Comparison of ENCODE assay signal across 1 cellular context in the genomic region with DNA sequence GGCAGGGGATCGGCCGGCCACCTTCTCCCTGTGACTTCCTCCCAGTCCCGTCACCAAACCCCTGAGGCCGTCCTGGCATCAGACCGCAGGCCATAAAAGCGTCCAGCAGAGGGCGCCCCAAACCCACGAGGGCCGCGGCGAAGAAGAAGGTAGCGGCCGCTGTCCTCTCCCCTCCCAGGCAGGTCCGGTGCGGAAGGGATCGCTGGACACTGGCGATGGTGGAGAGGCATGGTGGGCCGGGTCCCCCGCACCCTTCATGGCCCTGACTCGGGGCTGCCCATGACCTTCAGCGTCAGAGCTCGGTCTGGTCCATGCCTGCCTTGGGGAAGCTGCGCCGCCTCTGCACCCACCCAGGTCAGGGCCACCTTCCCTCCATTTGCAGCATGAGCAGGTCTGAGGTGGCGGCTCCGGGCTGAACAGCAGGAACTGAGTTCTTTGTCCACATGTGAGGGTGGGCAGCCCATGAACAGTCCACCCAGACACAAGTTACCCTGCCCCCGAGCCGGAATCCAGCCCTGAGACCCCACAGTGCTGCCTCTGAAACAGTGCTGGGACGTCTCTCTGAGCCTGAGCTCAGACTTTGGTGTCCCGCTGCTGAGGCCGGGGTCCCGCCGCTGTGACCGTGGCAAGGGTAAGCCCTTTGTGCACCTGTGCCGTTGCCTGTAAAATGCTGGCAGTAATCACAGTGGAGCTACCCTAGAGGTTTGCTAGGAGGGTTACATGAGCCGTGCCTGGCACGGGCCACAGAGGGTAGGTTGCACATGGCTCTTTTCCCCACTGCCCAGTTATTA.
TF ChIP-seq lines count a peak whose summit lies in the region.

No MANE protein-coding gene starts in this region.

TF ChIP-seq in HepG2, 621 proteins besides CTCF, POLR2A, EP300 and RAD21 (continued from another document and continues in another):
- TF ChIP-seq RARG (CRISPR knock-in tag; IDR thresholded peaks at IDR 0.05; ENCODE audit: low read depth) = no peak
- no peak for TF ChIP-seq SMARCC2 (IDR thresholded peaks at IDR 0.05)
- TF ChIP-seq ZNF17 (CRISPR knock-in tag; IDR thresholded peaks at IDR 0.05) = no peak
- TF ChIP-seq, protein P1, sequence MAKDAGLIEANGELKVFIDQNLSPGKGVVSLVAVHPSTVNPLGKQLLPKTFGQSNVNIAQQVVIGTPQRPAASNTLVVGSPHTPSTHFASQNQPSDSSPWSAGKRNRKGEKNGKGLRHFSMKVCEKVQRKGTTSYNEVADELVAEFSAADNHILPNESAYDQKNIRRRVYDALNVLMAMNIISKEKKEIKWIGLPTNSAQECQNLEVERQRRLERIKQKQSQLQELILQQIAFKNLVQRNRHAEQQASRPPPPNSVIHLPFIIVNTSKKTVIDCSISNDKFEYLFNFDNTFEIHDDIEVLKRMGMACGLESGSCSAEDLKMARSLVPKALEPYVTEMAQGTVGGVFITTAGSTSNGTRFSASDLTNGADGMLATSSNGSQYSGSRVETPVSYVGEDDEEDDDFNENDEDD (CRISPR knock-in tag; IDR thresholded peaks at IDR 0.05; ENCODE audit: borderline replicate concordance) = no peak; the same call in 1 of the 2 replicates
- peak; percentile 71; the same call in 1 of the 2 replicates for TF ChIP-seq ERF (CRISPR knock-in tag; IDR thresholded peaks at IDR 0.05)
- no peak for TF ChIP-seq SIN3B (IDR thresholded peaks at IDR 0.05; ENCODE audit: low read length)
- TF ChIP-seq, protein P2, sequence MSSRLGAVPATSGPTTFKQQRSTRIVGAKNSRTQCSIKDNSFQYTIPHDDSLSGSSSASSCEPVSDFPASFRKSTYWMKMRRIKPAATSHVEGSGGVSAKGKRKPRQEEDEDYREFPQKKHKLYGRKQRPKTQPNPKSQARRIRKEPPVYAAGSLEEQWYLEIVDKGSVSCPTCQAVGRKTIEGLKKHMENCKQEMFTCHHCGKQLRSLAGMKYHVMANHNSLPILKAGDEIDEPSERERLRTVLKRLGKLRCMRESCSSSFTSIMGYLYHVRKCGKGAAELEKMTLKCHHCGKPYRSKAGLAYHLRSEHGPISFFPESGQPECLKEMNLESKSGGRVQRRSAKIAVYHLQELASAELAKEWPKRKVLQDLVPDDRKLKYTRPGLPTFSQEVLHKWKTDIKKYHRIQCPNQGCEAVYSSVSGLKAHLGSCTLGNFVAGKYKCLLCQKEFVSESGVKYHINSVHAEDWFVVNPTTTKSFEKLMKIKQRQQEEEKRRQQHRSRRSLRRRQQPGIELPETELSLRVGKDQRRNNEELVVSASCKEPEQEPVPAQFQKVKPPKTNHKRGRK (CRISPR knock-in tag; IDR thresholded peaks at IDR 0.05) = no peak
- TF ChIP-seq TBL1XR1 (IDR thresholded peaks at IDR 0.05; ENCODE audit: borderline replicate concordance, low read length, partially characterized antibody) = no peak
- TF ChIP-seq, protein P3, sequence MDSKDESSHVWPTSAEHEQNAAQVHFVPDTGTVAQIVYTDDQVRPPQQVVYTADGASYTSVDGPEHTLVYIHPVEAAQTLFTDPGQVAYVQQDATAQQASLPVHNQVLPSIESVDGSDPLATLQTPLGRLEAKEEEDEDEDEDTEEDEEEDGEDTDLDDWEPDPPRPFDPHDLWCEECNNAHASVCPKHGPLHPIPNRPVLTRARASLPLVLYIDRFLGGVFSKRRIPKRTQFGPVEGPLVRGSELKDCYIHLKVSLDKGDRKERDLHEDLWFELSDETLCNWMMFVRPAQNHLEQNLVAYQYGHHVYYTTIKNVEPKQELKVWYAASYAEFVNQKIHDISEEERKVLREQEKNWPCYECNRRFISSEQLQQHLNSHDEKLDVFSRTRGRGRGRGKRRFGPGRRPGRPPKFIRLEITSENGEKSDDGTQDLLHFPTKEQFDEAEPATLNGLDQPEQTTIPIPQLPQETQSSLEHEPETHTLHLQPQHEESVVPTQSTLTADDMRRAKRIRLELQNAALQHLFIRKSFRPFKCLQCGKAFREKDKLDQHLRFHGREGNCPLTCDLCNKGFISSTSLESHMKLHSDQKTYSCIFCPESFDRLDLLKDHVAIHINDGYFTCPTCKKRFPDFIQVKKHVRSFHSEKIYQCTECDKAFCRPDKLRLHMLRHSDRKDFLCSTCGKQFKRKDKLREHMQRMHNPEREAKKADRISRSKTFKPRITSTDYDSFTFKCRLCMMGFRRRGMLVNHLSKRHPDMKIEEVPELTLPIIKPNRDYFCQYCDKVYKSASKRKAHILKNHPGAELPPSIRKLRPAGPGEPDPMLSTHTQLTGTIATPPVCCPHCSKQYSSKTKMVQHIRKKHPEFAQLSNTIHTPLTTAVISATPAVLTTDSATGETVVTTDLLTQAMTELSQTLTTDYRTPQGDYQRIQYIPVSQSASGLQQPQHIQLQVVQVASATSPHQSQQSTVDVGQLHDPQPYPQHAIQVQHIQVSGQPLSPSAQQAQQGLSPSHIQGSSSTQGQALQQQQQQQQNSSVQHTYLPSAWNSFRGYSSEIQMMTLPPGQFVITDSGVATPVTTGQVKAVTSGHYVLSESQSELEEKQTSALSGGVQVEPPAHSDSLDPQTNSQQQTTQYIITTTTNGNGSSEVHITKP (CRISPR knock-in tag; IDR thresholded peaks at IDR 0.05; ENCODE audit: low read depth) = 0 out of 2 replicates have a peak, but pooled peaks have one; percentile 30
- TF ChIP-seq NCOA5 (CRISPR knock-in tag; IDR thresholded peaks at IDR 0.05) = no peak
- peak; percentile 40 for TF ChIP-seq FOXA3 (CRISPR knock-in tag; IDR thresholded peaks at IDR 0.05)
- TF ChIP-seq, protein P4, sequence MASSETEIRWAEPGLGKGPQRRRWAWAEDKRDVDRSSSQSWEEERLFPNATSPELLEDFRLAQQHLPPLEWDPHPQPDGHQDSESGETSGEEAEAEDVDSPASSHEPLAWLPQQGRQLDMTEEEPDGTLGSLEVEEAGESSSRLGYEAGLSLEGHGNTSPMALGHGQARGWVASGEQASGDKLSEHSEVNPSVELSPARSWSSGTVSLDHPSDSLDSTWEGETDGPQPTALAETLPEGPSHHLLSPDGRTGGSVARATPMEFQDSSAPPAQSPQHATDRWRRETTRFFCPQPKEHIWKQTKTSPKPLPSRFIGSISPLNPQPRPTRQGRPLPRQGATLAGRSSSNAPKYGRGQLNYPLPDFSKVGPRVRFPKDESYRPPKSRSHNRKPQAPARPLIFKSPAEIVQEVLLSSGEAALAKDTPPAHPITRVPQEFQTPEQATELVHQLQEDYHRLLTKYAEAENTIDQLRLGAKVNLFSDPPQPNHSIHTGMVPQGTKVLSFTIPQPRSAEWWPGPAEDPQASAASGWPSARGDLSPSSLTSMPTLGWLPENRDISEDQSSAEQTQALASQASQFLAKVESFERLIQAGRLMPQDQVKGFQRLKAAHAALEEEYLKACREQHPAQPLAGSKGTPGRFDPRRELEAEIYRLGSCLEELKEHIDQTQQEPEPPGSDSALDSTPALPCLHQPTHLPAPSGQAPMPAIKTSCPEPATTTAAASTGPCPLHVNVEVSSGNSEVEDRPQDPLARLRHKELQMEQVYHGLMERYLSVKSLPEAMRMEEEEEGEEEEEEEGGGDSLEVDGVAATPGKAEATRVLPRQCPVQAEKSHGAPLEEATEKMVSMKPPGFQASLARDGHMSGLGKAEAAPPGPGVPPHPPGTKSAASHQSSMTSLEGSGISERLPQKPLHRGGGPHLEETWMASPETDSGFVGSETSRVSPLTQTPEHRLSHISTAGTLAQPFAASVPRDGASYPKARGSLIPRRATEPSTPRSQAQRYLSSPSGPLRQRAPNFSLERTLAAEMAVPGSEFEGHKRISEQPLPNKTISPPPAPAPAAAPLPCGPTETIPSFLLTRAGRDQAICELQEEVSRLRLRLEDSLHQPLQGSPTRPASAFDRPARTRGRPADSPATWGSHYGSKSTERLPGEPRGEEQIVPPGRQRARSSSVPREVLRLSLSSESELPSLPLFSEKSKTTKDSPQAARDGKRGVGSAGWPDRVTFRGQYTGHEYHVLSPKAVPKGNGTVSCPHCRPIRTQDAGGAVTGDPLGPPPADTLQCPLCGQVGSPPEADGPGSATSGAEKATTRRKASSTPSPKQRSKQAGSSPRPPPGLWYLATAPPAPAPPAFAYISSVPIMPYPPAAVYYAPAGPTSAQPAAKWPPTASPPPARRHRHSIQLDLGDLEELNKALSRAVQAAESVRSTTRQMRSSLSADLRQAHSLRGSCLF (CRISPR knock-in tag; IDR thresholded peaks at IDR 0.05; ENCODE audit: borderline replicate concordance) = no peak
- TF ChIP-seq NKX3-1 (CRISPR knock-in tag; IDR thresholded peaks at IDR 0.05) = no peak; the same call in 1 of the 2 replicates
- no peak for TF ChIP-seq SYNCRIP (IDR thresholded peaks at IDR 0.05; ENCODE audit: insufficient read depth, low read depth, low read length)
- TF ChIP-seq, protein P5, sequence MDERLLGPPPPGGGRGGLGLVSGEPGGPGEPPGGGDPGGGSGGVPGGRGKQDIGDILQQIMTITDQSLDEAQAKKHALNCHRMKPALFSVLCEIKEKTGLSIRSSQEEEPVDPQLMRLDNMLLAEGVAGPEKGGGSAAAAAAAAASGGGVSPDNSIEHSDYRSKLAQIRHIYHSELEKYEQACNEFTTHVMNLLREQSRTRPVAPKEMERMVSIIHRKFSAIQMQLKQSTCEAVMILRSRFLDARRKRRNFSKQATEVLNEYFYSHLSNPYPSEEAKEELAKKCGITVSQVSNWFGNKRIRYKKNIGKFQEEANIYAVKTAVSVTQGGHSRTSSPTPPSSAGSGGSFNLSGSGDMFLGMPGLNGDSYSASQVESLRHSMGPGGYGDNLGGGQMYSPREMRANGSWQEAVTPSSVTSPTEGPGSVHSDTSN (CRISPR knock-in tag; IDR thresholded peaks at IDR 0.05) = no peak
- TF ChIP-seq ZNF615 (CRISPR knock-in tag; IDR thresholded peaks at IDR 0.05; ENCODE audit: borderline replicate concordance) = no peak
- TF ChIP-seq CHCHD3 (CRISPR knock-in tag; IDR thresholded peaks at IDR 0.05) = peak; percentile 44; the same call in 1 of the 2 replicates
- TF ChIP-seq, protein P6, sequence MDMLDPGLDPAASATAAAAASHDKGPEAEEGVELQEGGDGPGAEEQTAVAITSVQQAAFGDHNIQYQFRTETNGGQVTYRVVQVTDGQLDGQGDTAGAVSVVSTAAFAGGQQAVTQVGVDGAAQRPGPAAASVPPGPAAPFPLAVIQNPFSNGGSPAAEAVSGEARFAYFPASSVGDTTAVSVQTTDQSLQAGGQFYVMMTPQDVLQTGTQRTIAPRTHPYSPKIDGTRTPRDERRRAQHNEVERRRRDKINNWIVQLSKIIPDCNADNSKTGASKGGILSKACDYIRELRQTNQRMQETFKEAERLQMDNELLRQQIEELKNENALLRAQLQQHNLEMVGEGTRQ (IDR thresholded peaks at IDR 0.05; ENCODE audit: low read depth, low read length) = no peak; the same call in 1 of the 2 replicates
- TF ChIP-seq, protein P6 (CRISPR knock-in tag; IDR thresholded peaks at IDR 0.05; ENCODE audit: borderline replicate concordance) = no peak
- TF ChIP-seq, protein P7, sequence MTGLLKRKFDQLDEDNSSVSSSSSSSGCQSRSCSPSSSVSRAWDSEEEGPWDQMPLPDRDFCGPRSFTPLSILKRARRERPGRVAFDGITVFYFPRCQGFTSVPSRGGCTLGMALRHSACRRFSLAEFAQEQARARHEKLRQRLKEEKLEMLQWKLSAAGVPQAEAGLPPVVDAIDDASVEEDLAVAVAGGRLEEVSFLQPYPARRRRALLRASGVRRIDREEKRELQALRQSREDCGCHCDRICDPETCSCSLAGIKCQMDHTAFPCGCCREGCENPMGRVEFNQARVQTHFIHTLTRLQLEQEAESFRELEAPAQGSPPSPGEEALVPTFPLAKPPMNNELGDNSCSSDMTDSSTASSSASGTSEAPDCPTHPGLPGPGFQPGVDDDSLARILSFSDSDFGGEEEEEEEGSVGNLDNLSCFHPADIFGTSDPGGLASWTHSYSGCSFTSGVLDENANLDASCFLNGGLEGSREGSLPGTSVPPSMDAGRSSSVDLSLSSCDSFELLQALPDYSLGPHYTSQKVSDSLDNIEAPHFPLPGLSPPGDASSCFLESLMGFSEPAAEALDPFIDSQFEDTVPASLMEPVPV (CRISPR knock-in tag; IDR thresholded peaks at IDR 0.05) = no peak; the same call in 1 of the 2 replicates
- TF ChIP-seq, protein P8, sequence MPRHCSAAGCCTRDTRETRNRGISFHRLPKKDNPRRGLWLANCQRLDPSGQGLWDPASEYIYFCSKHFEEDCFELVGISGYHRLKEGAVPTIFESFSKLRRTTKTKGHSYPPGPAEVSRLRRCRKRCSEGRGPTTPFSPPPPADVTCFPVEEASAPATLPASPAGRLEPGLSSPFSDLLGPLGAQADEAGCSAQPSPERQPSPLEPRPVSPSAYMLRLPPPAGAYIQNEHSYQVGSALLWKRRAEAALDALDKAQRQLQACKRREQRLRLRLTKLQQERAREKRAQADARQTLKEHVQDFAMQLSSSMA (CRISPR knock-in tag; IDR thresholded peaks at IDR 0.05) = 0 out of 2 replicates have a peak, but pooled peaks have one; percentile 44
- peak; percentile 88 for TF ChIP-seq ZNF781 (CRISPR knock-in tag; IDR thresholded peaks at IDR 0.05; ENCODE audit: borderline replicate concordance, not compliant biosample characterization)
- no peak for TF ChIP-seq HMG20B (CRISPR knock-in tag; conservative IDR thresholded peaks at IDR 0.05)
- TF ChIP-seq ZNF33A (CRISPR knock-in tag; IDR thresholded peaks at IDR 0.05; ENCODE audit: borderline replicate concordance) = no peak
- TF ChIP-seq JUND (CRISPR knock-in tag; IDR thresholded peaks at IDR 0.05) = 0 out of 2 replicates have a peak, but pooled peaks have one; percentile 56
- peak; percentile 83; the same call in 1 of the 2 replicates for TF ChIP-seq SMC3 (IDR thresholded peaks at IDR 0.05; ENCODE audit: low read length)
- no peak for TF ChIP-seq ZNF558 (CRISPR knock-in tag; IDR thresholded peaks at IDR 0.05; ENCODE audit: borderline replicate concordance)
- TF ChIP-seq MBNL3 (CRISPR knock-in tag; conservative IDR thresholded peaks at IDR 0.05) = no peak
- peak; percentile 93 for TF ChIP-seq KLF6 (CRISPR knock-in tag; IDR thresholded peaks at IDR 0.05)
- TF ChIP-seq KLF9 (CRISPR knock-in tag; IDR thresholded peaks at IDR 0.05; ENCODE audit: low read depth) = no peak
- TF ChIP-seq BRCA1 (CRISPR knock-in tag; IDR thresholded peaks at IDR 0.05) = no peak
- no peak for TF ChIP-seq SMAD9 (CRISPR knock-in tag; IDR thresholded peaks at IDR 0.05)
- TF ChIP-seq SALL2 (CRISPR knock-in tag; IDR thresholded peaks at IDR 0.05) = no peak
- 0 out of 2 replicates have a peak, but pooled peaks have one; percentile 51 for TF ChIP-seq ZNF224 (CRISPR knock-in tag; IDR thresholded peaks at IDR 0.05)
- TF ChIP-seq, protein P9, sequence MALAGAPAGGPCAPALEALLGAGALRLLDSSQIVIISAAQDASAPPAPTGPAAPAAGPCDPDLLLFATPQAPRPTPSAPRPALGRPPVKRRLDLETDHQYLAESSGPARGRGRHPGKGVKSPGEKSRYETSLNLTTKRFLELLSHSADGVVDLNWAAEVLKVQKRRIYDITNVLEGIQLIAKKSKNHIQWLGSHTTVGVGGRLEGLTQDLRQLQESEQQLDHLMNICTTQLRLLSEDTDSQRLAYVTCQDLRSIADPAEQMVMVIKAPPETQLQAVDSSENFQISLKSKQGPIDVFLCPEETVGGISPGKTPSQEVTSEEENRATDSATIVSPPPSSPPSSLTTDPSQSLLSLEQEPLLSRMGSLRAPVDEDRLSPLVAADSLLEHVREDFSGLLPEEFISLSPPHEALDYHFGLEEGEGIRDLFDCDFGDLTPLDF (CRISPR knock-in tag; IDR thresholded peaks at IDR 0.05) = no peak
- TF ChIP-seq IKZF1 (IDR thresholded peaks at IDR 0.05) = no peak
- TF ChIP-seq BORCS8-MEF2B (CRISPR knock-in tag; IDR thresholded peaks at IDR 0.05) = peak; percentile 59; the same call in 1 of the 2 replicates
- TF ChIP-seq GFI1 (CRISPR knock-in tag; IDR thresholded peaks at IDR 0.05; ENCODE audit: borderline replicate concordance) = no peak
- TF ChIP-seq RNF2 (conservative IDR thresholded peaks at IDR 0.05; ENCODE audit: low read depth) = peak; percentile 73
- TF ChIP-seq ZNF879 (CRISPR knock-in tag; IDR thresholded peaks at IDR 0.05) = no peak
